In the genomic region with DNA sequence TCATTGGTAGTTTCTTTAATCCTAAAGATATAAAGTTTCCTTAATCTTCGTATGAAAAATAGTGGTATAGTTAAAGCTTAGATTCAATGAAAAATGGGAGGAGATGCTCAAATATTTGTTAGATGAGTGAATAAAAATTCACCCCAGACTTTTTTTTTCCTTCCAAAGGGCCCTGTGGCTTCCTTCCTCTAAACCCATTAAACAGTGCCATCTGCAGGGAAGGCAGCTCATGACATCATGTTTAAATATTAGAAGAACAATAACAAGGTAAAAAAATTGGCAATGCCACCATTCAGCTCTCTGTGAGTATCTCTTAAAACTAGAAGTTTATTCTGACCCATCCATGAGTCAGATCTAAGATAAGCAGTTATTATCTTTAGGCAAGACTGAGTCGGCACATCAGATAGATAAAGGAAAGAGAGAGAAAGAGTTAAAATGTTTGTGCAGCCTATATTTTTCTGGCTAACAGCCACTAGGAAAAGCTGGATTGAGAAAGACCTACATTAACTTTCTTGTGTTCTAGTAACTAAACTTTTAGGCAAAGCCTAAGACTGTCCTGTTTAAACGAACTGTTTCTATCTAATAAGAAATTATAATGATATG, we compare ENCODE assay signal across 8 cellular contexts. TPM values are rescaled to one million over a fixed set of nuclear protein-coding genes. Genes with fewer than 3 reads are reported as not detected.
DNase-seq lines count a peak whose midpoint lies in the region; ATAC-seq and TF ChIP-seq lines count a peak whose summit lies in the region.

No MANE protein-coding gene starts in this region.

- TF ChIP-seq CTCF in foreskin fibroblast (IDR thresholded peaks at IDR 0.05; ENCODE audit: low read depth, low read length) (peak; percentile 33), type B pancreatic cell (conservative IDR thresholded peaks at IDR 0.05) (peak; percentile 71)

- H3K36me3 Mint-ChIP-seq in type B pancreatic cell: peaks cover 3% of the 10 kb centered on the region

- in situ Hi-C loops in SK-MEL-5 (cut with HindIII; ENCODE audit: low pct_unique_long_range_greater_than_20kb, low sequenced_read_pairs): no loop called here

- no peak overlapping the region for H3K27ac Mint-ChIP-seq in type B pancreatic cell

- H3K4me3 ChIP-seq in foreskin fibroblast (ENCODE audit: low read depth in 1 of 2, low read length in 2 of 2): no peak overlapping the region

- no peaks in the 10 kb centered on the region for H3K27me3 Mint-ChIP-seq in type B pancreatic cell

- DNase-seq in Daoy (ENCODE audit: low read depth) (peak; percentile 49), HK-2 (ENCODE audit: unreplicated experiment) (peak; percentile 5), SK-MEL-5 (ENCODE audit: low read depth, low spot score) (peak; percentile 68), foreskin fibroblast (peak in 1 of 2 donors; percentile 1), type B pancreatic cell (ENCODE audit: extremely low spot score, unreplicated experiment) (no peak), cerebellar nuclear complex (lab: John Stamatoyannopoulos, UW) (no peak)

- peaks cover 16% of the 10 kb centered on the region for H3K9me3 Mint-ChIP-seq in type B pancreatic cell

- H3K4me3 Mint-ChIP-seq in type B pancreatic cell: no peak overlapping the region

- H3K4me1 Mint-ChIP-seq in type B pancreatic cell (ENCODE audit: unreplicated experiment): peaks cover 3% of the 10 kb centered on the region

- ATAC-seq in GM19324 (IDR thresholded peaks at IDR 0.05; ENCODE audit: low FRiP score, unreplicated experiment): no peak
- no peak for ATAC-seq in HG03442 (IDR thresholded peaks at IDR 0.05; ENCODE audit: unreplicated experiment)

RNA-seq across cellular contexts. Expression of a gene that starts 19.1 kb away (rescaled TPM):
- not detected in 2 replicates for total RNA-seq in Daoy (2014; rRNA removed; shearing (Covaris generic))
- not detected in 2 replicates for total RNA-seq in SK-MEL-5 (2014; rRNA removed; shearing (Covaris generic))
- polyA plus RNA-seq in SK-MEL-5 (2015; cell fraction: cytosol; rRNA removed): not detected in 2 replicates
- not detected in 2 replicates for polyA plus RNA-seq in SK-MEL-5 (2015; cell fraction: nucleus; rRNA removed)
- total RNA-seq in type B pancreatic cell (ENCODE audit: low replicate concordance): not detected in 2 replicates

RNA-seq across cellular contexts. Expression of a gene that starts 40.5 kb away (rescaled TPM):
- not detected in 2 replicates for total RNA-seq in Daoy (2014; rRNA removed; shearing (Covaris generic))
- total RNA-seq in SK-MEL-5 (2014; rRNA removed; shearing (Covaris generic)): not detected in 2 replicates
- not detected in 2 replicates for polyA plus RNA-seq in SK-MEL-5 (2015; cell fraction: cytosol; rRNA removed)
- polyA plus RNA-seq in SK-MEL-5 (2015; cell fraction: nucleus; rRNA removed): not detected in 2 replicates
- not detected in 2 replicates for total RNA-seq in type B pancreatic cell (ENCODE audit: low replicate concordance)

RNA-seq across cellular contexts. Expression of a gene that starts 44.7 kb away (rescaled TPM):
- total RNA-seq in Daoy (2014; rRNA removed; shearing (Covaris generic)): not detected in 2 replicates
- not detected in 2 replicates for total RNA-seq in SK-MEL-5 (2014; rRNA removed; shearing (Covaris generic))
- polyA plus RNA-seq in SK-MEL-5 (2015; cell fraction: cytosol; rRNA removed): not detected in 2 replicates
- polyA plus RNA-seq in SK-MEL-5 (2015; cell fraction: nucleus; rRNA removed): not detected in 2 replicates
- not detected in 2 replicates for total RNA-seq in type B pancreatic cell (ENCODE audit: low replicate concordance)

RNA-seq across cellular contexts. Expression of a gene that starts 52.8 kb away (rescaled TPM):
- total RNA-seq in Daoy (2014; rRNA removed; shearing (Covaris generic)): not detected in 2 replicates
- 219 and 227 TPM in 2 replicates for total RNA-seq in SK-MEL-5 (2014; rRNA removed; shearing (Covaris generic))
- polyA plus RNA-seq in SK-MEL-5 (2015; cell fraction: cytosol; rRNA removed): 186 and 213 TPM in 2 replicates
- polyA plus RNA-seq in SK-MEL-5 (2015; cell fraction: nucleus; rRNA removed): 28.2 and 44.0 TPM in 2 replicates
- total RNA-seq in type B pancreatic cell (ENCODE audit: low replicate concordance): 19.3 and 269 TPM in 2 replicates

Comparison
In these comparisons a context has a peak if more than half of its experiments do, and no peak if none do; other contexts are left out.
1. DNase-seq: peak in Daoy (single experiment), HK-2 (single experiment) and SK-MEL-5 (single experiment); none in type B pancreatic cell (single experiment) and cerebellar nuclear complex (0 of 2).